Comparison of ENCODE assay signal across 1 cellular context in genomic region chr15:40962317-40962716, GRCh38.
TF ChIP-seq lines count a peak whose summit lies in the region.

No MANE protein-coding gene starts in this region.

TF ChIP-seq in K562, 482 proteins besides CTCF, POLR2A, EP300 and RAD21:
- TF ChIP-seq SUPT5H (IDR thresholded peaks at IDR 0.05) (peak; percentile 33; the same call in 1 of the 2 replicates), MTA3 (IDR thresholded peaks at IDR 0.05; ENCODE audit: borderline replicate concordance) (peak; percentile 28; the same call in 1 of the 2 replicates), TBP (optimal IDR thresholded peaks at IDR 0.05; ENCODE audit: low read depth, low read length) (peak; percentile 35), NFYB (IDR thresholded peaks at IDR 0.05; ENCODE audit: extremely low read depth, insufficient read length) (peak; percentile 56)
